ENCODE assay signal across 22 cellular contexts in genomic region chr6:89662659-89663223, GRCh38.
"Had no signal": no experiment of that assay in that cellular context is flagged by ENCODE, and none has a peak within 500 bp of the region (broad histone marks: within the 10 kb centered on the region; RNA-seq: fewer than 3 reads in every experiment).

No MANE protein-coding gene starts in this region.

- H3K36me3 ChIP-seq: breast epithelium, ovary had no signal

- H3K9me3 ChIP-seq: ascending aorta, breast epithelium, gastroesophageal sphincter, lower lobe of right lung, ovary, suprapubic skin, upper lobe of left lung had no signal

- H3K4me1 Mint-ChIP-seq: activated CD8-positive, alpha-beta memory T cell treated with anti-CD3 and anti-CD28 coated beads, Interleukin-2, amount 10 ng/mL, durations not matched to agents 7 days and 5 days; activated naive CD8-positive, alpha-beta T cell treated with anti-CD3 and anti-CD28 coated beads, Interleukin-2, amount 50 U/mL, for 24 hours; naive B cell; neural progenitor cell had no signal

- H3K27ac ChIP-seq: ascending aorta, breast epithelium, gastroesophageal sphincter, lower lobe of right lung, neural progenitor cell, ovary, suprapubic skin, upper lobe of left lung had no signal

- DNase-seq: activated CD4-positive, alpha-beta T cell treated with anti-CD3 and anti-CD28 coated beads, Interleukin-2, amount 50 U/mL, for 1 hour; activated CD4-positive, CD25-positive, alpha-beta regulatory T cell; activated CD8-positive, alpha-beta memory T cell treated with anti-CD3 and anti-CD28 coated beads, Interleukin-2, amount 10 ng/mL, durations not matched to agents 7 days and 5 days; activated gamma-delta T cell treated with Interleukin-2 at 50 U/mL for 16 hours; activated naive CD8-positive, alpha-beta T cell treated with anti-CD3 and anti-CD28 coated beads, Interleukin-2, amount 50 U/mL, for 24 hours; activated T-cell treated with anti-CD3 and anti-CD28 coated beads, Interleukin-2, amount 50 U/mL, for 1 hour; left cardiac atrium; lower lobe of right lung; midbrain; naive B cell; ovary; stimulated activated CD4-positive, alpha-beta T cell treated with anti-CD3 and anti-CD28 coated beads, Interleukin-15, amount 100 ng/mL, for 24 hours; stimulated activated CD4-positive, alpha-beta T cell treated with anti-CD3 and anti-CD28 coated beads, Interleukin-4, amount 100 ng/mL, for 24 hours; stimulated activated naive CD4-positive, alpha-beta T cell treated with Interleukin-2 at 50 U/mL for 16 hours; SW 1271; upper lobe of left lung had no signal

- H3K4me1 ChIP-seq: ascending aorta, breast epithelium, gastroesophageal sphincter, lower lobe of right lung, neural progenitor cell, upper lobe of left lung had no signal

- H3K4me3 Mint-ChIP-seq: activated CD8-positive, alpha-beta memory T cell treated with anti-CD3 and anti-CD28 coated beads, Interleukin-2, amount 10 ng/mL, durations not matched to agents 7 days and 5 days; activated naive CD8-positive, alpha-beta T cell treated with anti-CD3 and anti-CD28 coated beads, Interleukin-2, amount 50 U/mL, for 24 hours; neural progenitor cell; T-helper 2 cell treated with Interferon-gamma antibody and Interleukin-4, amounts not matched to agents 5 μg/mL and 100 μg/mL, for 36 hours had no signal

- H3K4me3 ChIP-seq: ascending aorta, breast epithelium, gastroesophageal sphincter, lower lobe of right lung, neural progenitor cell, ovary, suprapubic skin, upper lobe of left lung had no signal

- H3K27ac Mint-ChIP-seq: activated CD8-positive, alpha-beta memory T cell treated with anti-CD3 and anti-CD28 coated beads, Interleukin-2, amount 10 ng/mL, durations not matched to agents 7 days and 5 days; activated naive CD8-positive, alpha-beta T cell treated with anti-CD3 and anti-CD28 coated beads, Interleukin-2, amount 50 U/mL, for 24 hours; neural progenitor cell; T-helper 2 cell treated with Interferon-gamma antibody and Interleukin-4, amounts not matched to agents 5 μg/mL and 100 μg/mL, for 36 hours had no signal

- H3K9me3 Mint-ChIP-seq: activated naive CD8-positive, alpha-beta T cell treated with anti-CD3 and anti-CD28 coated beads, Interleukin-2, amount 50 U/mL, for 24 hours; naive B cell; neural progenitor cell; T-helper 2 cell treated with Interferon-gamma antibody and Interleukin-4, amounts not matched to agents 5 μg/mL and 100 μg/mL, for 36 hours had no signal

- H3K27me3 ChIP-seq: ascending aorta, breast epithelium, gastroesophageal sphincter, neural progenitor cell, ovary, suprapubic skin, upper lobe of left lung had no signal

- H3K27me3 Mint-ChIP-seq: activated CD8-positive, alpha-beta memory T cell treated with anti-CD3 and anti-CD28 coated beads, Interleukin-2, amount 10 ng/mL, durations not matched to agents 7 days and 5 days; activated naive CD8-positive, alpha-beta T cell treated with anti-CD3 and anti-CD28 coated beads, Interleukin-2, amount 50 U/mL, for 24 hours; naive B cell had no signal

- ATAC-seq: activated CD8-positive, alpha-beta memory T cell treated with anti-CD3 and anti-CD28 coated beads, Interleukin-2, amount 10 ng/mL, durations not matched to agents 7 days and 5 days; activated naive CD8-positive, alpha-beta T cell treated with anti-CD3 and anti-CD28 coated beads, Interleukin-2, amount 50 U/mL, for 24 hours; gastroesophageal sphincter; left cardiac atrium; lower lobe of right lung had no signal
